Comparison of ENCODE assay signal across 9 cellular contexts in genomic region chr1:161462205-161463113, GRCh38. TPM values are rescaled to one million over a fixed set of nuclear protein-coding genes. Genes with fewer than 3 reads are reported as not detected.
DNase-seq lines count a peak whose midpoint lies in the region; ATAC-seq and TF ChIP-seq lines count a peak whose summit lies in the region.
"Not testable (repeated sequence)": the region's sequence is repeated elsewhere in the genome, so short reads cannot be mapped to it uniquely, and the experiment has no call there.
"Had no signal": no experiment of that assay in that cellular context is flagged by ENCODE, and none has a peak within 500 bp of the region (broad histone marks: within the 10 kb centered on the region; RNA-seq: fewer than 3 reads in every experiment).

No MANE protein-coding gene starts in this region.

- H3K9me3 ChIP-seq in gastroesophageal sphincter: not testable (repeated sequence)

- intact Hi-C loops in activated CD4-positive, alpha-beta T cell treated with anti-CD3 and anti-CD28 coated beads for 36 hours (cut with DNase I, micrococcal nuclease): not testable (repeated sequence)

- WGBS in gastroesophageal sphincter (ENCODE audit: low coverage in 1 of 2), 2 donors: no CpG with 5 or more reads among the region's 114 CpGs

- DNase-seq in activated CD4-positive, alpha-beta T cell treated with anti-CD3 and anti-CD28 coated beads for 36 hours; stimulated activated naive B cell treated with anti-CD40 and anti-IgM and Interleukin-4, amounts not matched to agents 10 μg/mL and 1 μg/mL and 100 μg/mL, for 72 hours: not testable (repeated sequence)

- TF ChIP-seq EP300 in gastroesophageal sphincter (IDR thresholded peaks at IDR 0.05): not testable (repeated sequence)

- POLR2A ChIA-PET in activated CD4-positive, alpha-beta T cell treated with anti-CD3 and anti-CD28 coated beads for 36 hours (lab: Charles Lee): not testable (repeated sequence)

- H3K36me3 Mint-ChIP-seq in activated CD4-positive, alpha-beta T cell treated with anti-CD3 and anti-CD28 coated beads for 36 hours (ENCODE audit: low read depth); stimulated activated naive B cell treated with anti-CD40 and anti-IgM and Interleukin-4, amounts not matched to agents 10 μg/mL and 1 μg/mL and 100 μg/mL, for 72 hours: not testable (repeated sequence)

- H3K9me3 Mint-ChIP-seq in activated CD4-positive, alpha-beta T cell treated with anti-CD3 and anti-CD28 coated beads for 36 hours (ENCODE audit: low read depth); stimulated activated naive B cell treated with anti-CD40 and anti-IgM and Interleukin-4, amounts not matched to agents 10 μg/mL and 1 μg/mL and 100 μg/mL, for 72 hours: not testable (repeated sequence)

- CTCF ChIA-PET in activated CD4-positive, alpha-beta T cell treated with anti-CD3 and anti-CD28 coated beads for 36 hours (lab: Charles Lee): not testable (repeated sequence)

- H3K4me3 ChIP-seq in gastroesophageal sphincter: not testable (repeated sequence)

- not testable (repeated sequence) for H3K27ac Mint-ChIP-seq in activated CD4-positive, alpha-beta T cell treated with anti-CD3 and anti-CD28 coated beads for 36 hours; stimulated activated naive B cell treated with anti-CD40 and anti-IgM and Interleukin-4, amounts not matched to agents 10 μg/mL and 1 μg/mL and 100 μg/mL, for 72 hours

- not testable (repeated sequence) for H3K4me1 Mint-ChIP-seq in activated CD4-positive, alpha-beta T cell treated with anti-CD3 and anti-CD28 coated beads for 36 hours; stimulated activated naive B cell treated with anti-CD40 and anti-IgM and Interleukin-4, amounts not matched to agents 10 μg/mL and 1 μg/mL and 100 μg/mL, for 72 hours

- not testable (repeated sequence) for H3K27me3 Mint-ChIP-seq in activated CD4-positive, alpha-beta T cell treated with anti-CD3 and anti-CD28 coated beads for 36 hours; stimulated activated naive B cell treated with anti-CD40 and anti-IgM and Interleukin-4, amounts not matched to agents 10 μg/mL and 1 μg/mL and 100 μg/mL, for 72 hours

- ATAC-seq in GM18511 (IDR thresholded peaks at IDR 0.05; ENCODE audit: unreplicated experiment) (peak; percentile 43), GM19438 (IDR thresholded peaks at IDR 0.05; ENCODE audit: low read depth, unreplicated experiment) (peak; percentile 31), GM21786 (IDR thresholded peaks at IDR 0.05; ENCODE audit: unreplicated experiment) (peak; percentile 19), HG02943 (IDR thresholded peaks at IDR 0.05; ENCODE audit: low read depth, unreplicated experiment) (peak; percentile 44), HG03439 (IDR thresholded peaks at IDR 0.05; ENCODE audit: unreplicated experiment) (peak; percentile 26), gastroesophageal sphincter (peak; percentile 8)
- ATAC-seq in activated CD4-positive, alpha-beta T cell treated with anti-CD3 and anti-CD28 coated beads for 36 hours: peak; percentile 25
- ATAC-seq in stimulated activated naive B cell treated with anti-CD40 and anti-IgM and Interleukin-4, amounts not matched to agents 10 μg/mL and 1 μg/mL and 100 μg/mL, for 72 hours (replicated peaks): peak; percentile 23 to 43

- not testable (repeated sequence) for H3K27me3 ChIP-seq in gastroesophageal sphincter

- H3K36me3 ChIP-seq in gastroesophageal sphincter: not testable (repeated sequence)

- not testable (repeated sequence) for H3K27ac ChIP-seq in gastroesophageal sphincter

- H3K4me3 Mint-ChIP-seq in activated CD4-positive, alpha-beta T cell treated with anti-CD3 and anti-CD28 coated beads for 36 hours; stimulated activated naive B cell treated with anti-CD40 and anti-IgM and Interleukin-4, amounts not matched to agents 10 μg/mL and 1 μg/mL and 100 μg/mL, for 72 hours: not testable (repeated sequence)

- TF ChIP-seq POLR2A in gastroesophageal sphincter (IDR thresholded peaks at IDR 0.05): not testable (repeated sequence)

- not testable (repeated sequence) for TF ChIP-seq CTCF in gastroesophageal sphincter (IDR thresholded peaks at IDR 0.05)

- not testable (repeated sequence) for H3K4me1 ChIP-seq in gastroesophageal sphincter

RNA-seq across cellular contexts. Expression of gene FCGR2A, which starts 42.8 kb away (rescaled TPM):
- not detected for total RNA-seq in activated CD4-positive, alpha-beta T cell treated with anti-CD3 and anti-CD28 coated beads for 36 hours
- 10 to 100 TPM; 16.3 to 74.1 (median 40.1) TPM for total RNA-seq in gastroesophageal sphincter
- total RNA-seq: MCF 10A had no signal

Comparison
In these comparisons a context has a peak if more than half of its experiments do, and no peak if none do; other contexts are left out.
1. RNA of gene FCGR2A, which starts 42.8 kb away (total RNA-seq): 16.3 to 74.1 TPM in gastroesophageal sphincter; not detected in activated CD4-positive, alpha-beta T cell treated with anti-CD3 and anti-CD28 coated beads for 36 hours; every median in the first group is over 10 times any median in the second.
2. Peak in every context shown above with its lines, with median percentiles within 50 percentile points of each other: ATAC-seq.